ENCODE assay signal across 9 cellular contexts in the genomic region with DNA sequence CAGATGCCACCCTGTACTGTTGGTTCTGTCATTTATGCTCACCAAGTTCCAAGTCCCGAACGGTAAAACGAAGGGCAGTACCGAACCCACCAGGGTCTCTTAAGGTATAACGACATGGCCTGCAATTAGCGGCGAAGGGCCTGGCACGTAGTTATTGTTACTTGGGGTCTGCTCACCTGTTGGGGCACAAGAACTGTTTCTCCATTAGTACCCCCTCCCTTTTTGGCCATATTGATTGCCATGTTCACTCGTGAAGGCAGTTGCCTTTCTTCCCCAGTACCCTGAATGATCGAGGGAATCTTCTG. TPM values are rescaled to one million over a fixed set of nuclear protein-coding genes. Genes with fewer than 3 reads are reported as not detected.
A peak's percentile ranks its signal among the peaks of the same experiment; 100 is the strongest.
DNase-seq lines count a peak whose midpoint lies in the region; ATAC-seq and TF ChIP-seq lines count a peak whose summit lies in the region.
"Had no signal": no experiment of that assay in that cellular context is flagged by ENCODE, and none has a peak within 500 bp of the region (broad histone marks: within the 10 kb centered on the region; RNA-seq: fewer than 3 reads in every experiment).

No MANE protein-coding gene starts in this region.

- no peak for ATAC-seq in GM21360 (IDR thresholded peaks at IDR 0.05; ENCODE audit: unreplicated experiment)

- H3K27ac ChIP-seq in C4-2B (peak overlapping the region; percentile 94), HUES6 (ENCODE audit: low read depth, low read length) (no peak overlapping the region), duodenal mucosa (ENCODE audit: low read depth, low read length) (no peak overlapping the region)

- peaks cover 26% of the 10 kb centered on the region for H3K4me1 Mint-ChIP-seq in neural crest cell

- DNase-seq in neural crest cell (ENCODE audit: low read depth, low spot score): no peak
- DNase-seq in GM10266 (ENCODE audit: extremely low spot score): no peak
- DNase-seq in iPS-NIHi11 (ENCODE audit: low spot score): no peak
- DNase-seq in NCI-H2081 treated with DMSO at 0.1 percent for 48 hours (lab: John Stamatoyannopoulos, UW): no peak
- DNase-seq: NCI-H1092 had no signal

- TF ChIP-seq CTCF in C4-2B (conservative IDR thresholded peaks at IDR 0.05): no peak
- no peak for TF ChIP-seq CTCF in neural crest cell (conservative IDR thresholded peaks at IDR 0.05)
- TF ChIP-seq CTCF in GM10266 (IDR thresholded peaks at IDR 0.05; ENCODE audit: control insufficient read depth, insufficient read depth, low read depth, missing control alignments): no peak

- H3K9me3 ChIP-seq in HUES6 (ENCODE audit: control insufficient read depth, insufficient read depth, low read depth, low read length): no peaks in the 10 kb centered on the region
- no peaks in the 10 kb centered on the region for H3K9me3 ChIP-seq in duodenal mucosa (ENCODE audit: control insufficient read depth in 1 of 2, low read length in 2 of 2)

- H3K27me3 Mint-ChIP-seq in neural crest cell (ENCODE audit: low read depth): peaks cover 40% of the 10 kb centered on the region

- no peak overlapping the region for H3K27ac Mint-ChIP-seq in neural crest cell (ENCODE audit: unreplicated experiment)

- H3K27me3 ChIP-seq in HUES6 (ENCODE audit: control insufficient read depth, insufficient read depth, low read length) (peaks cover 27% of the 10 kb centered on the region), duodenal mucosa (ENCODE audit: control insufficient read depth in 1 of 2, insufficient read depth in 2 of 2, low read length in 2 of 2) (peaks cover 0 to 12% of the 10 kb centered on the region in 2 donors)

- H3K4me3 Mint-ChIP-seq in neural crest cell: peak overlapping the region; percentile 86

- no peaks in the 10 kb centered on the region for H3K36me3 Mint-ChIP-seq in neural crest cell (ENCODE audit: low read depth)

- H3K4me3 ChIP-seq in HUES6 (ENCODE audit: low read depth, low read length) (peak overlapping the region; percentile 80), duodenal mucosa (ENCODE audit: low read depth in 1 of 2, low read length in 2 of 2) (peak overlapping the region; percentile 67 to 73)

- H3K4me1 ChIP-seq in HUES6 (ENCODE audit: control insufficient read depth, insufficient read depth, low read length) (peaks cover 37% of the 10 kb centered on the region), duodenal mucosa (ENCODE audit: control insufficient read depth in 1 of 2, insufficient read depth in 2 of 2, low read length in 2 of 2) (peaks cover 38 to 40% of the 10 kb centered on the region in 2 donors)

- no peaks in the 10 kb centered on the region for H3K36me3 ChIP-seq in HUES6 (ENCODE audit: control insufficient read depth, insufficient read depth, low read length)
- H3K36me3 ChIP-seq in duodenal mucosa (ENCODE audit: control insufficient read depth in 1 of 2, insufficient read depth in 2 of 2, low read length in 2 of 2): peaks cover 0 to 4% of the 10 kb centered on the region in 2 donors

- H3K9me3 Mint-ChIP-seq in neural crest cell: no peaks in the 10 kb centered on the region

- H3K9ac ChIP-seq in HUES6 (ENCODE audit: low read length) (no peak overlapping the region), duodenal mucosa (ENCODE audit: low read depth in 1 of 2, low read length in 2 of 2) (peak overlapping the region; percentile 18 to 81)

RNA-seq across cellular contexts. Expression of a gene that starts 0.4 kb away (rescaled TPM):
- total RNA-seq in neural crest cell: 2.4 and 3.1 TPM in 2 replicates

RNA-seq across cellular contexts. Expression of a gene that starts 0.6 kb away (rescaled TPM):
- total RNA-seq in neural crest cell: 3.0 and 4.3 TPM in 2 replicates

RNA-seq across cellular contexts. Expression of a gene that starts 35.1 kb away (rescaled TPM):
- total RNA-seq in neural crest cell: 49.9 and 52.6 TPM in 2 replicates

RNA-seq across cellular contexts. Expression of a gene that starts 44.9 kb away (rescaled TPM):
- total RNA-seq in neural crest cell: 39.2 and 42.5 TPM in 2 replicates
